Comparison of ENCODE assay signal across 9 cellular contexts in the genomic region with DNA sequence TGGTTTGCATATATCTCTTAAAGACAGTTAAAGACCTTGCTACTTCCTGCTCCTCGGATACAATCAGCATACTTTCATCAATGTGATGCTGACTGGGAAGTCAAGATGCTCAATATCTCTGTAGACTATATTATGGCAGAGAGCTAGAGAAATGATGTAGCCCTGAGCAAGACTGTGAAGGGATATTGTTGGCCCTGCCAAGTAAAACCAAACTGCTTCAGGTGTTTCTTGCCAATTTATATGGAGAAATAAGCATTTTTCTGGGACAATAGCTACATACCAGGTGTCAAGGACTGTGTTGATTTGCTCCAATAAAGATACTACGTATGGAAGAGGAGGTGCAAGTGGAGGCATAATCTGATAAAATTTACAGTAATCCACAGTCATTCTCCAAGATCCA. TPM values are rescaled to one million over a fixed set of nuclear protein-coding genes. Genes with fewer than 3 reads are reported as not detected.
"Had no signal": no experiment of that assay in that cellular context is flagged by ENCODE, and none has a peak within 500 bp of the region (broad histone marks: within the 10 kb centered on the region; RNA-seq: fewer than 3 reads in every experiment).

No MANE protein-coding gene starts in this region.

- ATAC-seq: GM23338, HCT116 had no signal

- H3K4me3 ChIP-seq: GM23248, GM23338, HAP-1 had no signal

- H3K27ac Mint-ChIP-seq: GM23338, H9, HFFc6 had no signal

- H3K36me3 ChIP-seq: HAP-1 had no signal

- DNase-seq: GM23248, GOT3, H7, H9, HCEC 1CT, HFFc6 had no signal

- H3K27ac ChIP-seq: GM23248 had no signal

- H3K4me3 Mint-ChIP-seq: GM23338, H9, HFFc6 had no signal

- H3K9me3 ChIP-seq: HAP-1 had no signal

- H3K9me3 Mint-ChIP-seq: GM23338, H9, HFFc6 had no signal

RNA-seq across cellular contexts. Expression of a gene that starts 4.7 kb away (rescaled TPM):
- total RNA-seq: GM23248, GM23338, H7, H9 had no signal
